In the genomic region with DNA sequence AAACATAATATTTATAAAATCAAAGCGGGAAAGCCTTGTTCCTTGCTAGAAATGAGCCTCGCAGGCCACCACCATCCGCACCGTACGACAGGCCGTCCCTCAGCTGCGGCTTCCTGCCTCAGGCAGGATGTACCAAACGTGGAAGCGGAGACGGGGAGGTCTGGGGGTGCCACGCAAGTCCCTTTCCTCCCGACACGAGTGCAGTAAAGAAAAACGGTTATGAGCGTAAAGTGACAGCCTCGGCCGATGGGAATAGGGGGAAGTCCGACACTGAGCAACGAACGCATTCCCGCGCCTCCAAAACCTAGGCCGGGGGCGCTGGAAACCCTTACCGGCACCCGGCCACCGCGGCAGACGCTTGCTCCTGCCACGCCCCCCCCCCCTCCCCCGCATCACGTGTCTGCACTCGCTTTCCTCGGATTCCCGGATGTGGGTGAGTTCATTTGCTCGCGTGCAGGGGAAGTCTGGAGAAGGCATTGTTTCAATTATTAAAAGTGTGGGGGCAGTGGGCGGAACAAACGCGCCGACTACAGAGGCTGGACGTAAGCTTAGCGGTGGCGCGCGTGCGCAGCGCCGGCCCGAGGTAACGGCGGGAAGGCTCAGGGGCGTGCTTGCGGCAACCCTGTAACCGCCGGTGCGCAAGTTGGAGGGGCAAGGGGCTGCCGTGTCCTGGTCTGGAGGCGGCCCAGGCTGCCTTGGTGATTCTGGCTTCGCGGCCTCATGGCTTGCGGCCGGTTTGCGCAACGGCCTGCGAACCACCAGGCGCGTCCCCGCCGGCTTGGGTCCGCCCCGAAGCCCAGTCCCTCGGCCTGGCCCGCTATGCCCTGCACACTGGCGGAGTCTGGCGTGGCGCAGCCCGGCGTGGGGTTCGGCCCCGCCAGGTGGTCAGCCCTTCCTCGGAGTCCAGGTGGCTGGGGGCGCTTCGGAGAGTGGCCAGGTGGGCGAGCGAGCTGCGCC, we compare ENCODE assay signal across 8 cellular contexts. TPM values are rescaled to one million over a fixed set of nuclear protein-coding genes. Genes with fewer than 3 reads are reported as not detected.
A peak's percentile ranks its signal among the peaks of the same experiment; 100 is the strongest.
DNase-seq lines count a peak whose midpoint lies in the region; ATAC-seq and TF ChIP-seq lines count a peak whose summit lies in the region.

A gene with protein sequence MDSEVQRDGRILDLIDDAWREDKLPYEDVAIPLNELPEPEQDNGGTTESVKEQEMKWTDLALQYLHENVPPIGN (minus strand): TSS at position 366 of the 957 bp plus-strand sequence. CDS start 3,081 bp downstream, outside the sequence.
A gene (plus strand): TSS at position 438 of the 957 bp plus-strand sequence. CDS start 9,264 bp downstream, outside the sequence.

- DNase-seq in Calu3 (peak; percentile 98), endothelial cell (ENCODE audit: low spot score) (peak; percentile 89), midbrain (lab: John Stamatoyannopoulos, UW) (peak; percentile 97)
- peak; percentile 89 for DNase-seq in activated CD8-positive, alpha-beta memory T cell treated with anti-CD3 and anti-CD28 coated beads, Interleukin-2, amount 50 U/mL, for 4 hours
- peak; percentile 80 to 84 for DNase-seq in stimulated activated CD8-positive, alpha-beta memory T cell treated with anti-CD3 and anti-CD28 coated beads, Interleukin-2, amount 100 ng/mL, for 1 hour (ENCODE audit: low read depth in 2 of 2)

- peaks cover 15% of the 10 kb centered on the region for H3K4me1 ChIP-seq in HUES64 (ENCODE audit: insufficient read depth, low read length)
- peaks cover 51% of the 10 kb centered on the region for H3K4me1 ChIP-seq in OCI-LY1 (ENCODE audit: insufficient read depth, low read length, severe bottlenecking)

- H3K4me3 ChIP-seq in HUES64 (ENCODE audit: low read length) (peak within 1 kb of the TSS; percentile 99), OCI-LY1 (ENCODE audit: low read depth, low read length, poor library complexity, severe bottlenecking) (peak within 1 kb of the TSS; percentile 81)

- H3K27me3 ChIP-seq in HUES64 (ENCODE audit: insufficient read depth, low read length) (no peaks in the 10 kb centered on the region), OCI-LY1 (ENCODE audit: insufficient read depth, low read length) (no peaks in the 10 kb centered on the region)

- no TSS peak for BruUV-seq in Calu3 (replicated peaks; lab: Mats Ljungman, UMichigan)

- intact Hi-C loops in Calu3 (cut with micrococcal nuclease; ENCODE audit: unreplicated experiment) = loop anchor here (5.0 kb wide), 1 partner anchor 284 kb away; no protein-coding TSS in a partner anchor

- peak within 1 kb of the TSS; percentile 82 for H3K4me2 ChIP-seq in OCI-LY1 (ENCODE audit: low read length)

- peak within 1 kb of the TSS; percentile 97 for H3K9ac ChIP-seq in HUES64 (ENCODE audit: low read depth, low read length)
- H3K9ac ChIP-seq in OCI-LY1 (ENCODE audit: low read length) = peak within 1 kb of the TSS; percentile 90

- peak; percentile 81 for ATAC-seq in GM21447 (IDR thresholded peaks at IDR 0.05; ENCODE audit: unreplicated experiment)

- H3K9me3 Mint-ChIP-seq in Calu3 (ENCODE audit: low read depth, unreplicated experiment) = no peaks in the 10 kb centered on the region
- H3K9me3 Mint-ChIP-seq in endothelial cell (ENCODE audit: unreplicated experiment) = no peaks in the 10 kb centered on the region

- peaks cover 39% of the 10 kb centered on the region for H3K4me1 Mint-ChIP-seq in Calu3 (ENCODE audit: low read depth, unreplicated experiment)
- peaks cover 41% of the 10 kb centered on the region for H3K4me1 Mint-ChIP-seq in endothelial cell (ENCODE audit: unreplicated experiment)

- H3K36me3 ChIP-seq in HUES64 (ENCODE audit: insufficient read depth, low read length) = peaks cover 24% of the 10 kb centered on the region
- H3K36me3 ChIP-seq in OCI-LY1 (ENCODE audit: insufficient read depth, low read length) = peaks cover 29% of the 10 kb centered on the region

- H3K79me2 ChIP-seq in OCI-LY1 (ENCODE audit: insufficient read depth, low read length) = peaks cover 46% of the 10 kb centered on the region

- H3K27ac Mint-ChIP-seq in Calu3 (ENCODE audit: unreplicated experiment) (peak within 1 kb of the TSS; percentile 86), endothelial cell (ENCODE audit: unreplicated experiment) (peak within 1 kb of the TSS; percentile 97)

- H3K27me3 Mint-ChIP-seq in Calu3 (ENCODE audit: unreplicated experiment) (no peaks in the 10 kb centered on the region), endothelial cell (ENCODE audit: unreplicated experiment) (peaks cover 8% of the 10 kb centered on the region)

- 0 out of 2 replicates have a peak, but pooled peaks cover 5% of the 10 kb centered on the region for H3F3A ChIP-seq in OCI-LY1 (ENCODE audit: insufficient read depth, low read length)

- TF ChIP-seq CTCF in Calu3 (IDR thresholded peaks at IDR 0.05; ENCODE audit: unreplicated experiment) (no peak), OCI-LY1 (IDR thresholded peaks at IDR 0.05; ENCODE audit: low read length) (no peak), endothelial cell (IDR thresholded peaks at IDR 0.05; ENCODE audit: unreplicated experiment) (no peak)

- peak within 1 kb of the TSS; percentile 74 for H3K4me3 Mint-ChIP-seq in Calu3 (ENCODE audit: low read depth, unreplicated experiment)
- H3K4me3 Mint-ChIP-seq in endothelial cell (ENCODE audit: unreplicated experiment) = peak within 1 kb of the TSS; percentile 98

- no peaks in the 10 kb centered on the region for H3K9me3 ChIP-seq in HUES64 (ENCODE audit: insufficient read depth, low read depth, low read length)
- H3K9me3 ChIP-seq in OCI-LY1 (ENCODE audit: low read length) = peaks cover 4% of the 10 kb centered on the region; the same call in 1 of the 2 replicates

- peaks cover 39% of the 10 kb centered on the region for H3K36me3 Mint-ChIP-seq in Calu3 (ENCODE audit: insufficient read depth, unreplicated experiment)
- peaks cover 9% of the 10 kb centered on the region for H3K36me3 Mint-ChIP-seq in endothelial cell (ENCODE audit: low read depth, unreplicated experiment)

- no peaks in the 10 kb centered on the region for H3K9me2 ChIP-seq in OCI-LY1 (ENCODE audit: low read depth, low read length)

- H2AFZ ChIP-seq in OCI-LY1 (ENCODE audit: low read length) = 0 out of 2 replicates have a peak within 1 kb of the TSS, but pooled peaks have one; percentile 20

- no peaks in the 10 kb centered on the region for H4K20me1 ChIP-seq in OCI-LY1 (ENCODE audit: insufficient read depth, low read length)

- WGBS in HUES64 = under 1% methylated on average over 87 of the region's 87 CpGs

- H3K27ac ChIP-seq in HUES64 (ENCODE audit: low read depth, low read length) (peak within 1 kb of the TSS; percentile 95), OCI-LY1 (ENCODE audit: low read depth, low read length, poor library complexity, severe bottlenecking) (peak within 1 kb of the TSS; percentile 83)

- CTCF ChIA-PET in Calu3 (lab: Charles Lee) = interaction anchor here (0.5 to 2.3 kb wide), 15 partner anchors 9 to 1064 kb away, joined by 3 to 8 read pairs (median 4); a partner anchor contains a TSS

RNA-seq across cellular contexts. Expression of the first gene that starts in this region (rescaled TPM):
- total RNA-seq in Calu3 (2022) (49.2 and 51.3 TPM in 2 replicates), endothelial cell (ENCODE audit: unreplicated experiment) (59.4 TPM)
- polyA plus RNA-seq in HUES64 (2013, experiment 1 of 2) = 47.5 TPM
- 56.9 TPM for polyA plus RNA-seq in HUES64 (2013, experiment 2 of 2)

RNA-seq across cellular contexts. Expression of the second gene that starts in this region (rescaled TPM):
- total RNA-seq in Calu3 (2022) (37.4 and 37.7 TPM in 2 replicates), endothelial cell (ENCODE audit: unreplicated experiment) (16.8 TPM)
- 15.6 TPM for polyA plus RNA-seq in HUES64 (2013, experiment 1 of 2)
- polyA plus RNA-seq in HUES64 (2013, experiment 2 of 2) = 23.0 TPM

Comparison
In these comparisons a context has a peak if more than half of its experiments do, and no peak if none do; other contexts are left out.
1. Peak in every context shown above with its lines: DNase-seq, ATAC-seq, H3K4me3 ChIP-seq and H3K27ac ChIP-seq.